ENCODE assay signal across 8 cellular contexts in the genomic region with DNA sequence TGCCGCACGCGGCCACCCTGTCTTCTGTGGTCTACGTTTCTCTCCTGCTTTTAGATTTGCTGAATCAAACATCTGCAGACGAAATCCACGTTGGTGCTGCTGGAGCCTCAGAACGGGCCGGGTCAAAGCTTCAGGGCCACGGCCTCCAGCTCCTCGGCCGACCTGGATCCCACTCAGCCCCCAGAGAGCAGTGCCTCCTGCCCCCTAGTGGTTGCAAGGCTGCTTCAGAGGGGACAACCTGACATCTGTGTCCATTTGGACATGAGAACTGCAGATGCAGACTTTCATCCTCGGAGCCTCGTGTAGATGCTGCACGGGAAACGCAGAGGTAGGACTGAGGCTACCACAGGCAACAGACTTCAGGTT. TPM values are rescaled to one million over a fixed set of nuclear protein-coding genes. Genes with fewer than 3 reads are reported as not detected.
DNase-seq lines count a peak whose midpoint lies in the region; ATAC-seq, FAIRE-seq and TF ChIP-seq lines count a peak whose summit lies in the region.

No MANE protein-coding gene starts in this region.

- TF ChIP-seq CTCF in progenitor cell of endocrine pancreas (IDR thresholded peaks at IDR 0.05; ENCODE audit: unreplicated experiment): peak; percentile 72

- ATAC-seq in GM21529 (IDR thresholded peaks at IDR 0.05; ENCODE audit: unreplicated experiment) (no peak), HG03571 (IDR thresholded peaks at IDR 0.05; ENCODE audit: unreplicated experiment) (no peak)

- H3K4me1 Mint-ChIP-seq in progenitor cell of endocrine pancreas (ENCODE audit: low read depth): no peaks in the 10 kb centered on the region

- peak; percentile 36 for DNase-seq in stimulated activated CD4-positive, alpha-beta T cell treated with anti-CD3 and anti-CD28 coated beads, Interleukin-15, amount 100 ng/mL, for 24 hours
- DNase-seq in stimulated activated CD4-positive, alpha-beta T cell treated with anti-CD3 and anti-CD28 coated beads, Interleukin-1b, Interleukin-23, amount 100 ng/mL, for 48 hours: no peak
- DNase-seq in T follicular helper cell (ENCODE audit: low read depth) (peak; percentile 8), frontal cortex (ENCODE audit: low spot score in 2 of 2) (peak; percentile 61 to 73), progenitor cell of endocrine pancreas (ENCODE audit: low spot score, unreplicated experiment) (peak; percentile 35), GM19238 (ENCODE audit: insufficient read length, low spot score) (no peak)

- H3K4me3 Mint-ChIP-seq in progenitor cell of endocrine pancreas (ENCODE audit: low read depth): no peak overlapping the region

- FAIRE-seq in frontal cortex (lab: Jason Lieb, UNC): no peak

- H3K27me3 Mint-ChIP-seq in progenitor cell of endocrine pancreas: no peaks in the 10 kb centered on the region

- H3K9me3 Mint-ChIP-seq in progenitor cell of endocrine pancreas (ENCODE audit: low read depth): no peaks in the 10 kb centered on the region

- H3K36me3 Mint-ChIP-seq in progenitor cell of endocrine pancreas (ENCODE audit: insufficient read depth): peaks cover 27% of the 10 kb centered on the region

- H3K27ac Mint-ChIP-seq in progenitor cell of endocrine pancreas: no peak overlapping the region

RNA-seq across cellular contexts. Expression of a gene that starts 23.0 kb away (rescaled TPM):
- total RNA-seq in frontal cortex (not detected), progenitor cell of endocrine pancreas (not detected in 2 replicates)

RNA-seq across cellular contexts. Expression of a gene that starts 55.5 kb away (rescaled TPM):
- total RNA-seq in frontal cortex (127 TPM), progenitor cell of endocrine pancreas (73.3 and 76.4 TPM in 2 replicates)

Comparison
In these comparisons a context has a peak if more than half of its experiments do, and no peak if none do; other contexts are left out.
1. DNase-seq: peak in stimulated activated CD4-positive, alpha-beta T cell treated with anti-CD3 and anti-CD28 coated beads, Interleukin-15, amount 100 ng/mL, for 24 hours (single experiment), T follicular helper cell (single experiment), frontal cortex (2 of 2) and progenitor cell of endocrine pancreas (single experiment); none in stimulated activated CD4-positive, alpha-beta T cell treated with anti-CD3 and anti-CD28 coated beads, Interleukin-1b, Interleukin-23, amount 100 ng/mL, for 48 hours (single experiment) and GM19238 (single experiment).